ENCODE assay signal across 8 cellular contexts in genomic region chr3:126679318-126679751, GRCh38. TPM values are rescaled to one million over a fixed set of nuclear protein-coding genes. Genes with fewer than 3 reads are reported as not detected.
DNase-seq lines count a peak whose midpoint lies in the region; ATAC-seq, FAIRE-seq and TF ChIP-seq lines count a peak whose summit lies in the region.

No MANE protein-coding gene starts in this region.

- TF ChIP-seq POLR2A in H54 (IDR thresholded peaks at IDR 0.05; ENCODE audit: low read depth, low read length): no peak

- peaks cover 7% of the 10 kb centered on the region for H3K9me3 Mint-ChIP-seq in WTC11
- H3K9me3 Mint-ChIP-seq in MCF 10A (ENCODE audit: unreplicated experiment): no peaks in the 10 kb centered on the region
- peaks cover 0 to 6% (median 0%) of the 10 kb centered on the region in 6 donors for H3K9me3 Mint-ChIP-seq in immature natural killer cell

- BruUV-seq in MCF 10A (replicated peaks; lab: Mats Ljungman, UMichigan): no TSS peak

- H3K27ac Mint-ChIP-seq in WTC11: no peak overlapping the region
- no peak overlapping the region for H3K27ac Mint-ChIP-seq in MCF 10A (ENCODE audit: low read depth, unreplicated experiment)
- no peak overlapping the region for H3K27ac Mint-ChIP-seq in immature natural killer cell

- H3K4me3 ChIP-seq in AG10803 (ENCODE audit: low read length): peak overlapping the region; percentile 22; the same call in 1 of the 2 replicates

- POLR2A ChIA-PET in WTC11 (lab: Charles Lee) (interaction anchor here (0.7 kb wide), 1 partner anchor 20 kb away, joined by 3 read pairs; no protein-coding TSS in a partner anchor), MCF 10A (lab: Yijun Ruan, JAX) (no interaction called here)

- FAIRE-seq in H54 (lab: Jason Lieb, UNC): no peak

- CTCF ChIA-PET in WTC11 (lab: Charles Lee): interaction anchor here (0.6 to 3.0 kb wide), 25 partner anchors 9 to 868 kb away, joined by 3 to 18 read pairs (median 3); partner anchors contain the start of genes CHST13 and PLXNA1
- CTCF ChIA-PET in MCF 10A (lab: Yijun Ruan, JAX): interaction anchor here (0.6 to 6.4 kb wide), 56 partner anchors 8 to 1380 kb away, joined by 3 to 63 read pairs (median 4); no protein-coding TSS in a partner anchor

- H3K4me3 Mint-ChIP-seq in WTC11 (peak overlapping the region; percentile 54), MCF 10A (ENCODE audit: unreplicated experiment) (no peak overlapping the region), immature natural killer cell (peak overlapping the region in 1 of 5 donors; percentile 54)

- peak; percentile 64 for DNase-seq in AG10803 (ENCODE audit: low read depth)
- peak; percentile 81 for DNase-seq in H54 (ENCODE audit: insufficient read length, low spot score)
- peak; percentile 73 for DNase-seq in NCI-H2171 treated with DMSO at 0.1 percent for 48 hours (lab: John Stamatoyannopoulos, UW)
- peak; percentile 96 for DNase-seq in WTC11 (ENCODE audit: low spot score)
- peak; percentile 80 for DNase-seq in MCF 10A (ENCODE audit: unreplicated experiment)
- DNase-seq in immature natural killer cell: peak; percentile 57 to 68 (median 65)
- peak; percentile 56 to 75 for DNase-seq in stimulated activated CD4-positive, alpha-beta T cell treated with anti-CD3 and anti-CD28 coated beads, Interleukin-15, amount 100 ng/mL, for 1 hour (ENCODE audit: low read depth in 1 of 2, low spot score in 1 of 2)

- H3K4me1 Mint-ChIP-seq in WTC11 (peaks cover 22% of the 10 kb centered on the region), MCF 10A (ENCODE audit: insufficient read depth, unreplicated experiment) (no peaks in the 10 kb centered on the region), immature natural killer cell (peaks cover 3 to 4% of the 10 kb centered on the region in 2 donors)

- peaks cover 3% of the 10 kb centered on the region; the same call in 1 of the 2 replicates for H3K36me3 Mint-ChIP-seq in WTC11
- no peaks in the 10 kb centered on the region for H3K36me3 Mint-ChIP-seq in MCF 10A (ENCODE audit: insufficient read depth, unreplicated experiment)
- H3K36me3 Mint-ChIP-seq in immature natural killer cell: peaks cover 0 to 6% (median 0%) of the 10 kb centered on the region in 3 donors

- H3K27me3 Mint-ChIP-seq in WTC11 (ENCODE audit: low read depth) (peaks cover 31% of the 10 kb centered on the region), MCF 10A (ENCODE audit: insufficient read depth, unreplicated experiment) (peaks cover 17% of the 10 kb centered on the region), immature natural killer cell (ENCODE audit: low read depth in 3 of 3) (peaks cover 0 to 6% (median 4%) of the 10 kb centered on the region in 3 donors)

- TF ChIP-seq CTCF in AG10803 (conservative IDR thresholded peaks at IDR 0.05; ENCODE audit: low read length): peak; percentile 88
- TF ChIP-seq CTCF in WTC11 (IDR thresholded peaks at IDR 0.05): peak; percentile 95
- peak; percentile 98 for TF ChIP-seq CTCF in MCF 10A (IDR thresholded peaks at IDR 0.05; ENCODE audit: unreplicated experiment)

- intact Hi-C loops in MCF 10A (cut with micrococcal nuclease): loop anchor here (1.0 to 2.0 kb wide), 4 partner anchors 73 to 865 kb away; no protein-coding TSS in a partner anchor

- ATAC-seq in WTC11 (peak; percentile 92), HG03565 (IDR thresholded peaks at IDR 0.05; ENCODE audit: unreplicated experiment) (no peak)

TF ChIP-seq in WTC11, 78 proteins besides CTCF, POLR2A, EP300 and RAD21:
- TF ChIP-seq ZNF671 (CRISPR knock-in tag; IDR thresholded peaks at IDR 0.05) (no peak), ATF1 (CRISPR knock-in tag; IDR thresholded peaks at IDR 0.05) (no peak), TEAD1 (CRISPR knock-in tag; IDR thresholded peaks at IDR 0.05) (no peak), NR3C1 (CRISPR knock-in tag; conservative IDR thresholded peaks at IDR 0.05; ENCODE audit: low read depth) (0 out of 2 replicates have a peak, but pooled peaks have one; percentile 71), ZBTB21 (CRISPR knock-in tag; IDR thresholded peaks at IDR 0.05; ENCODE audit: borderline replicate concordance) (0 out of 2 replicates have a peak, but pooled peaks have one; percentile 36), TP53 (CRISPR knock-in tag; IDR thresholded peaks at IDR 0.05) (peak; percentile 42; the same call in 1 of the 2 replicates), USF2 (CRISPR knock-in tag; IDR thresholded peaks at IDR 0.05) (peak; percentile 82), FOXP1 (CRISPR knock-in tag; IDR thresholded peaks at IDR 0.05; ENCODE audit: borderline replicate concordance) (peak; percentile 85; the same call in 1 of the 2 replicates), MAX (CRISPR knock-in tag; IDR thresholded peaks at IDR 0.05) (peak; percentile 93)
- TF ChIP-seq, protein P1, sequence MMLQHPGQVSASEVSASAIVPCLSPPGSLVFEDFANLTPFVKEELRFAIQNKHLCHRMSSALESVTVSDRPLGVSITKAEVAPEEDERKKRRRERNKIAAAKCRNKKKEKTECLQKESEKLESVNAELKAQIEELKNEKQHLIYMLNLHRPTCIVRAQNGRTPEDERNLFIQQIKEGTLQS (CRISPR knock-in tag; conservative IDR thresholded peaks at IDR 0.05): no peak
- TF ChIP-seq, protein P2, sequence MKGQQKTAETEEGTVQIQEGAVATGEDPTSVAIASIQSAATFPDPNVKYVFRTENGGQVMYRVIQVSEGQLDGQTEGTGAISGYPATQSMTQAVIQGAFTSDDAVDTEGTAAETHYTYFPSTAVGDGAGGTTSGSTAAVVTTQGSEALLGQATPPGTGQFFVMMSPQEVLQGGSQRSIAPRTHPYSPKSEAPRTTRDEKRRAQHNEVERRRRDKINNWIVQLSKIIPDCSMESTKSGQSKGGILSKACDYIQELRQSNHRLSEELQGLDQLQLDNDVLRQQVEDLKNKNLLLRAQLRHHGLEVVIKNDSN (CRISPR knock-in tag; IDR thresholded peaks at IDR 0.05): peak; percentile 80
- TF ChIP-seq, protein P3, sequence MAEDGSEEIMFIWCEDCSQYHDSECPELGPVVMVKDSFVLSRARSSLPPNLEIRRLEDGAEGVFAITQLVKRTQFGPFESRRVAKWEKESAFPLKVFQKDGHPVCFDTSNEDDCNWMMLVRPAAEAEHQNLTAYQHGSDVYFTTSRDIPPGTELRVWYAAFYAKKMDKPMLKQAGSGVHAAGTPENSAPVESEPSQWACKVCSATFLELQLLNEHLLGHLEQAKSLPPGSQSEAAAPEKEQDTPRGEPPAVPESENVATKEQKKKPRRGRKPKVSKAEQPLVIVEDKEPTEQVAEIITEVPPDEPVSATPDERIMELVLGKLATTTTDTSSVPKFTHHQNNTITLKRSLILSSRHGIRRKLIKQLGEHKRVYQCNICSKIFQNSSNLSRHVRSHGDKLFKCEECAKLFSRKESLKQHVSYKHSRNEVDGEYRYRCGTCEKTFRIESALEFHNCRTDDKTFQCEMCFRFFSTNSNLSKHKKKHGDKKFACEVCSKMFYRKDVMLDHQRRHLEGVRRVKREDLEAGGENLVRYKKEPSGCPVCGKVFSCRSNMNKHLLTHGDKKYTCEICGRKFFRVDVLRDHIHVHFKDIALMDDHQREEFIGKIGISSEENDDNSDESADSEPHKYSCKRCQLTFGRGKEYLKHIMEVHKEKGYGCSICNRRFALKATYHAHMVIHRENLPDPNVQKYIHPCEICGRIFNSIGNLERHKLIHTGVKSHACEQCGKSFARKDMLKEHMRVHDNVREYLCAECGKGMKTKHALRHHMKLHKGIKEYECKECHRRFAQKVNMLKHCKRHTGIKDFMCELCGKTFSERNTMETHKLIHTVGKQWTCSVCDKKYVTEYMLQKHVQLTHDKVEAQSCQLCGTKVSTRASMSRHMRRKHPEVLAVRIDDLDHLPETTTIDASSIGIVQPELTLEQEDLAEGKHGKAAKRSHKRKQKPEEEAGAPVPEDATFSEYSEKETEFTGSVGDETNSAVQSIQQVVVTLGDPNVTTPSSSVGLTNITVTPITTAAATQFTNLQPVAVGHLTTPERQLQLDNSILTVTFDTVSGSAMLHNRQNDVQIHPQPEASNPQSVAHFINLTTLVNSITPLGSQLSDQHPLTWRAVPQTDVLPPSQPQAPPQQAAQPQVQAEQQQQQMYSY (CRISPR knock-in tag; IDR thresholded peaks at IDR 0.05): peak; percentile 64; the same call in 1 of the 2 replicates
- TF ChIP-seq, protein P4, sequence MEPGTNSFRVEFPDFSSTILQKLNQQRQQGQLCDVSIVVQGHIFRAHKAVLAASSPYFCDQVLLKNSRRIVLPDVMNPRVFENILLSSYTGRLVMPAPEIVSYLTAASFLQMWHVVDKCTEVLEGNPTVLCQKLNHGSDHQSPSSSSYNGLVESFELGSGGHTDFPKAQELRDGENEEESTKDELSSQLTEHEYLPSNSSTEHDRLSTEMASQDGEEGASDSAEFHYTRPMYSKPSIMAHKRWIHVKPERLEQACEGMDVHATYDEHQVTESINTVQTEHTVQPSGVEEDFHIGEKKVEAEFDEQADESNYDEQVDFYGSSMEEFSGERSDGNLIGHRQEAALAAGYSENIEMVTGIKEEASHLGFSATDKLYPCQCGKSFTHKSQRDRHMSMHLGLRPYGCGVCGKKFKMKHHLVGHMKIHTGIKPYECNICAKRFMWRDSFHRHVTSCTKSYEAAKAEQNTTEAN (CRISPR knock-in tag; IDR thresholded peaks at IDR 0.05): no peak

RNA-seq across cellular contexts. Expression of gene TXNRD3, which starts 24.4 kb away (rescaled TPM):
- total RNA-seq in WTC11 (2021) (6.8 to 7.0 TPM (median 6.9 TPM) in 3 replicates), MCF 10A (2022) (10.0 and 12.9 TPM in 2 replicates)
- polyA plus RNA-seq in immature natural killer cell: 1 to 10 TPM in 2 of 3 donors, not detected in 1; 1.4 to 3.5 TPM

RNA-seq across cellular contexts. Expression of gene CHCHD6, which starts 24.7 kb away (rescaled TPM):
- total RNA-seq in WTC11 (2021): 40.9 to 54.7 TPM (median 50.7 TPM) in 3 replicates
- total RNA-seq in MCF 10A (2022): 28.7 and 29.6 TPM in 2 replicates
- 10 to 100 TPM in 1 of 3 donors, 1 to 10 TPM in 2; 9.7 to 12.9 (median 9.7) TPM for polyA plus RNA-seq in immature natural killer cell
